ENCODE assay signal across 10 cellular contexts in the genomic region with DNA sequence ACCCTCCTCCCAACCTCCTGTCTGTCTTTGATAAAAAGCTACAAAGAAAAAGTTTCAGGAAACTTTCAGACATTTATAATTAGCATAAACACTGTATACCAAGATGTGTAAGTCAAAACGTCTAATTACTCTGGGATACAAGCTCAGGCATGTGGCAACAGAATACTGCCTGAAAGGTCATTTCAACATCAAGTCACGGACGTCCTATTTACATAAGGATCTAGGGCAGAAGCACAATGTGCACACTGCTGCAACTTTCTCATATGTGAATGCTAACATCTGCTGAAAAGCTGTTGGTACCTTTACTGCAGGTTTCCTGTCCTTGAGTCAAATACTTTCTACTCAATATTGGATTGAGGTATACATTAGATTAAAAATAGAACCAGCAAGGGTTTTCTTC. TPM values are rescaled to one million over a fixed set of nuclear protein-coding genes. Genes with fewer than 3 reads are reported as not detected.
DNase-seq lines count a peak whose midpoint lies in the region; ATAC-seq and TF ChIP-seq lines count a peak whose summit lies in the region.
"Had no signal": no experiment of that assay in that cellular context is flagged by ENCODE, and none has a peak within 500 bp of the region (broad histone marks: within the 10 kb centered on the region; RNA-seq: fewer than 3 reads in every experiment).

No MANE protein-coding gene starts in this region.

- intact Hi-C loops in mucosa of descending colon (cut with DNase I, micrococcal nuclease) (no loop called here), thyroid gland (cut with DNase I) (no loop called here)

- 74 to 83% methylated on average over 3 of the region's 3 CpGs for WGBS in thyroid gland, 2 donors

- peaks cover 3% of the 10 kb centered on the region for H3K4me1 ChIP-seq in mucosa of descending colon (ENCODE audit: low read depth)
- H3K4me1 ChIP-seq in thyroid gland = peaks cover 0 to 1% of the 10 kb centered on the region in 2 donors

- H3K4me3 ChIP-seq in GM12865 (ENCODE audit: low read depth, low read length) (peak overlapping the region; percentile 3), mucosa of descending colon (no peak overlapping the region), thyroid gland (replicated peaks in 1 of 3) (no peak overlapping the region)

- no peaks in the 10 kb centered on the region for H3K36me3 ChIP-seq in mucosa of descending colon (ENCODE audit: low read depth)
- no peaks in the 10 kb centered on the region for H3K36me3 ChIP-seq in thyroid gland

- ATAC-seq in HG03280 (IDR thresholded peaks at IDR 0.05; ENCODE audit: unreplicated experiment) = peak; percentile 21
- ATAC-seq in mucosa of descending colon = peak; percentile 70
- no peak for ATAC-seq in HG02678 (IDR thresholded peaks at IDR 0.05; ENCODE audit: unreplicated experiment)
- ATAC-seq in GM18505 (IDR thresholded peaks at IDR 0.05; ENCODE audit: unreplicated experiment) = no peak

- TF ChIP-seq POLR2A in thyroid gland (IDR thresholded peaks at IDR 0.05) (no peak), GM18505 (IDR thresholded peaks at IDR 0.05; ENCODE audit: borderline replicate concordance, extremely low read depth, insufficient read depth, insufficient read length) (no peak)

- H3K27me3 ChIP-seq in thyroid gland = no peaks in the 10 kb centered on the region

- TF ChIP-seq CTCF in GM12865 (IDR thresholded peaks at IDR 0.05; ENCODE audit: insufficient read depth, low read depth, low read length, missing control alignments) (no peak), VCaP (conservative IDR thresholded peaks at IDR 0.05) (no peak), mucosa of descending colon (IDR thresholded peaks at IDR 0.05) (no peak), thyroid gland (IDR thresholded peaks at IDR 0.05) (no peak)

- peak; percentile 89 for DNase-seq in GM12865 (ENCODE audit: low read depth)
- DNase-seq in mucosa of descending colon = no peak
- DNase-seq in thyroid gland = no peak
- DNase-seq in dermis blood vessel endothelial cell = no peak
- DNase-seq: kidney, NCI-H82 had no signal

- no peaks in the 10 kb centered on the region for H3K9me3 ChIP-seq in mucosa of descending colon
- H3K9me3 ChIP-seq in thyroid gland = no peaks in the 10 kb centered on the region

- H3K27ac ChIP-seq in VCaP (peak overlapping the region; percentile 63), thyroid gland (no peak overlapping the region)

RNA-seq across cellular contexts. Expression of gene ELL2, which starts 36.9 kb away (rescaled TPM):
- total RNA-seq in mucosa of descending colon (10 to 100 TPM; 26.9 to 42.7 (median 31.7) TPM), thyroid gland (10 to 100 TPM; 56.1 to 80.2 (median 69.6) TPM), dermis blood vessel endothelial cell (7.8 and 8.7 TPM in 2 replicates)

Comparison
In these comparisons a context has a peak if more than half of its experiments do, and no peak if none do; other contexts are left out.
1. ATAC-seq: peak in HG03280 (single experiment) and mucosa of descending colon (single experiment); none in HG02678 (single experiment) and GM18505 (single experiment).